ENCODE assay signal across 8 cellular contexts in the genomic region with DNA sequence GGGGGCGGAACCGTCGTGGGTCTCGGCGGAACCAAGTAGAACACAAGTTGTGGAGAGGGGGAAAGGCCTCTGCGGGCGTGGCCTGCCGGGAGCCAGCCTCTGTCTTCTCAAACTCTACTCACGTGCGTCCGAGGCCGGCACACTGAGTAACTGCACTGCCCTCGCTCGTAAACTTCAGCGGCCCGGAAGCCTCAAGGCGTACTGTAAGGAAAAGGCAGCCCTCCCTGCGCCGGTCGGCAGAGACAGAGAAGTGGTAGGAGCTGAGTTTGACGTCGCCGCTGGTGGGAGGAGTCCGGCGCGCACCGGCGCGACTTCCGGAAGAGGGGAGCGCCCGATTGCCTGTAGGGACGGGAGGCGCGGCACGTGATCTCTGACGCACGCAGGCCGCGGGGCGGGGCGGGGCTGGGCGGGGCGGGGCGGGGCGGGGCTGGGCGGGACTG. TPM values are rescaled to one million over a fixed set of nuclear protein-coding genes. Genes with fewer than 3 reads are reported as not detected.
DNase-seq lines count a peak whose midpoint lies in the region; ATAC-seq and FAIRE-seq lines count a peak whose summit lies in the region.

A gene with protein sequence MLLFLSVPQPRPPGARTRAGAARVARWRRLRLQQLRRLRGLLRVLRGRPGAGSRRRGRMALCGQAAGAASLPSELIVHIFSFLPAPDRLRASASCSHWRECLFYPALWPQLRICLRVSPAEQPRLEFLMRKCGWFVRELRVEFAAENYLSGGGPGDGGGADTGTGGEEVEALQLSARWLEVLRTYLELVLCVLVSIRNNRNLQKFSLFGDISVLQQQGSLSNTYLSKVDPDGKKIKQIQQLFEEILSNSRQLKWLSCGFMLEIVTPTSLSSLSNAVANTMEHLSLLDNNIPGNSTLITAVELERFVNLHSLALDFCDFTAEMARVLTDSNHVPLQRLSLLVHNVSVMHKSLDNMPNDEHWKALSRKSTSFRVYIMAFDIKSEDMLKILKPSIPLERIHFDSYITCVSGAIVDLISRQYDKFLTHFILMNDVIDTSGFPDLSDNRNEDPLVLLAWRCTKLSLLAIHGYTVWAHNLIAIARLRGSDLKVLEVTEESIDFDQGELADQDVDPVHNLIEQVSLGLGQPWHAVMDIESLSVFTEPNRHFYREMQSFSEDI (minus strand): TSS at position 255 of the 440 bp plus-strand sequence. CDS start 271 bp downstream, outside the sequence.

- intact Hi-C loops in T-helper 2 cell treated with Interferon-gamma antibody and Interleukin-4, amounts not matched to agents 100 ng/mL and 5 ng/mL, for 36 hours (cut with micrococcal nuclease) = loop anchor here (1.0 kb wide), 6 partner anchors 49 to 329 kb away; a partner anchor contains a TSS
- intact Hi-C loops in right cardiac atrium (cut with DNase I) = loop anchor here in 2 of 4 donors (5.0 to 10.0 kb wide), 2 partner anchors 257 to 260 kb away; a partner anchor contains a TSS

- H3K27me3 ChIP-seq in right cardiac atrium (ENCODE audit: control insufficient read depth, insufficient read depth) = no peaks in the 10 kb centered on the region

- FAIRE-seq in urothelium cell line (lab: Jason Lieb, UNC) = peak; percentile 80

- DNase-seq in NCI-H187 treated with DMSO at 0.1 percent for 48 hours (lab: John Stamatoyannopoulos, UW) = peak; percentile 94
- peak; percentile 80 to 99 (median 96) for DNase-seq in anterior cingulate cortex (lab: John Stamatoyannopoulos, UW)
- peak; percentile 97 to 99 (median 99) for DNase-seq in right cardiac atrium
- peak; percentile 89 for DNase-seq in pulmonary artery endothelial cell (ENCODE audit: low read depth, low spot score)
- peak; percentile 97 for DNase-seq in urothelium cell line (ENCODE audit: low spot score)

- ATAC-seq in GM18499 (IDR thresholded peaks at IDR 0.05; ENCODE audit: insufficient read depth, unreplicated experiment) (peak; percentile 67), HG02970 (IDR thresholded peaks at IDR 0.05; ENCODE audit: low FRiP score, unreplicated experiment) (peak; percentile 89), right cardiac atrium (peak; percentile 96 to 97)

- H3K4me3 ChIP-seq in right cardiac atrium (ENCODE audit: low read length) = peak within 1 kb of the TSS; percentile 83

- WGBS in right cardiac atrium = under 1% methylated on average over 47 of the region's 47 CpGs

- H3K27ac ChIP-seq in right cardiac atrium (ENCODE audit: low read length) = peak within 1 kb of the TSS; percentile 100

- peaks cover 2% of the 10 kb centered on the region for H3K4me1 ChIP-seq in right cardiac atrium (ENCODE audit: control insufficient read depth, insufficient read depth, low read length)

- H3K9me3 ChIP-seq in right cardiac atrium (ENCODE audit: control insufficient read depth, low read length) = no peaks in the 10 kb centered on the region

RNA-seq across cellular contexts. Expression of the gene that starts here (rescaled TPM):
- total RNA-seq in T-helper 2 cell treated with Interferon-gamma antibody and Interleukin-4, amounts not matched to agents 100 ng/mL and 5 ng/mL, for 36 hours = 16.3 and 16.4 TPM in 2 replicates
- total RNA-seq in right cardiac atrium = 1 to 10 TPM; 5.3 to 6.7 (median 5.7) TPM
- 4.0 TPM for polyA plus RNA-seq in right cardiac atrium
- 12.7 and 17.5 TPM in 2 replicates for total RNA-seq in pulmonary artery endothelial cell

Comparison
In these comparisons a context has a peak if more than half of its experiments do, and no peak if none do; other contexts are left out.
1. Peak in every context shown above with its lines: DNase-seq, ATAC-seq, H3K4me3 ChIP-seq and H3K27ac ChIP-seq.